8 cellular contexts compared by ENCODE assay signal in the genomic region with DNA sequence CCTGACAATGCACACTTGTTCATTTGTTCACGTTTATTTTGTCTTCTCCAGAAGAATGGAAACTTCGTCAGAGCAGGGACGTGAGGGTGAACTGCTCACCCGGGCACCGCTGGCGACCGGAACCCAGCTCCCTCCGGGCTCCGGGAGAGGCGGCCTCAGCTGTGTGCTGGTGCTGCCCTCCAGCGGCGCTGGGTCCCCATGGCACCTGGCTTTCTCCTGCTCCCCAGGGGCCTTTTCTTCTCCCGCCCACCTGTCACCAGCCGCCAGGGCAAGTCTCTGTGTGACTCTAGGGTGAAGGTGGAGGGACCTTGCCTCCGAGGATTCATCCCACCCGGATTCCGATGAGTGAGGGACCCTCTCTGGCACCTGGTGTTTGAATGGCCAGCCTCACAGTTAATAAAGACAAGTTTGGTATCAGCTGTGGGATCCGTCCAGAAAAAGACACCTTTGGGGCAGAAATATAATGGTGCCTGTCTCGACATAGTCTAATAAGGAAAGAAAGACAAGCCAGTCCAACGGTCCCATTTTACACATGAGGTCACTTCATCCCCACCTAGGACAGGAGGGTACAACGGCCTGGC. TPM values are rescaled to one million over a fixed set of nuclear protein-coding genes. Genes with fewer than 3 reads are reported as not detected.
DNase-seq lines count a peak whose midpoint lies in the region; ATAC-seq lines count a peak whose summit lies in the region.

No MANE protein-coding gene starts in this region.

- POLR2A ChIA-PET in activated CD8-positive, alpha-beta T cell treated with anti-CD3 and anti-CD28 coated beads, Interleukin-2, amount 10 ng/mL, durations not matched to agents 7 days and 5 days (lab: Charles Lee) = interaction anchor here (0.9 to 1.2 kb wide), 2 partner anchors 33 to 441 kb away, joined by 3 to 4 read pairs; partner anchors contain the start of gene SLC35C1

- H3K27me3 Mint-ChIP-seq in activated CD8-positive, alpha-beta T cell treated with anti-CD3 and anti-CD28 coated beads, Interleukin-2, amount 10 ng/mL, durations not matched to agents 7 days and 5 days (ENCODE audit: low read depth) = peaks cover 4% of the 10 kb centered on the region

- CTCF ChIA-PET in activated CD8-positive, alpha-beta T cell treated with anti-CD3 and anti-CD28 coated beads, Interleukin-2, amount 10 ng/mL, durations not matched to agents 7 days and 5 days (lab: Charles Lee) = interaction anchor here (0.6 to 3.4 kb wide), 87 partner anchors 8 to 1667 kb away, joined by 3 to 52 read pairs (median 4); partner anchors contain the start of genes PEX16 and SLC35C1

- no peaks in the 10 kb centered on the region for H3K79me1 ChIP-seq in mesendoderm (ENCODE audit: low read length)

- H3K4me2 ChIP-seq in BLaER1 treated with 17β-estradiol and CSF1 and Interleukin-3, amounts not matched to agents 10 nM and 100 nM = peak overlapping the region; percentile 87 to 99 (median 95)
- peak overlapping the region; percentile 95 for H3K4me2 ChIP-seq in mesendoderm (ENCODE audit: low read length)

- no peak overlapping the region for H2BK120ac ChIP-seq in mesendoderm (ENCODE audit: low read depth, low read length)

- DNase-seq in NCI-H774 (lab: John Stamatoyannopoulos, UW) (peak; percentile 78), mesendoderm (peak; percentile 86)
- DNase-seq in activated CD8-positive, alpha-beta T cell treated with anti-CD3 and anti-CD28 coated beads, Interleukin-2, amount 10 ng/mL, durations not matched to agents 7 days and 5 days = peak; percentile 87
- DNase-seq in effector memory CD4-positive, alpha-beta T cell = peak; percentile 39 to 67 (median 61)
- DNase-seq in stimulated activated CD8-positive, alpha-beta memory T cell treated with anti-CD3 and anti-CD28 coated beads, Interleukin-12 subunit alpha, Interleukin-12 subunit beta, amount 100 ng/mL, for 24 hours (ENCODE audit: extremely low read depth) = peak; percentile 79

- no peaks in the 10 kb centered on the region for H3K9me3 ChIP-seq in BLaER1 treated with 17β-estradiol and CSF1 and Interleukin-3, amounts not matched to agents 10 nM and 100 nM (replicated peaks in 1 of 11)
- no peaks in the 10 kb centered on the region for H3K9me3 ChIP-seq in effector memory CD4-positive, alpha-beta T cell (ENCODE audit: control insufficient read depth, low read length)

- peak overlapping the region; percentile 20 to 72 (median 54); a peak in 18 of 22 replicates for H3K9ac ChIP-seq in BLaER1 treated with 17β-estradiol and CSF1 and Interleukin-3, amounts not matched to agents 10 nM and 100 nM
- H3K9ac ChIP-seq in mesendoderm (ENCODE audit: low read length) = peak overlapping the region; percentile 51

- peak overlapping the region; percentile 71 for H3K56ac ChIP-seq in mesendoderm (ENCODE audit: low read length)

- H3K79me2 ChIP-seq in mesendoderm (ENCODE audit: control insufficient read depth, insufficient read depth, low read length) = no peaks in the 10 kb centered on the region

- ATAC-seq in GM19328 (IDR thresholded peaks at IDR 0.05; ENCODE audit: unreplicated experiment) = peak; percentile 82
- ATAC-seq in HG03520 (IDR thresholded peaks at IDR 0.05; ENCODE audit: unreplicated experiment) = peak; percentile 79
- ATAC-seq in activated CD8-positive, alpha-beta T cell treated with anti-CD3 and anti-CD28 coated beads, Interleukin-2, amount 10 ng/mL, durations not matched to agents 7 days and 5 days = peak; percentile 94

- H3K18ac ChIP-seq in mesendoderm (ENCODE audit: low read length) = no peak overlapping the region

- H3K4me1 ChIP-seq in BLaER1 treated with 17β-estradiol and CSF1 and Interleukin-3, amounts not matched to agents 10 nM and 100 nM = peaks cover 0 to 7% (median 5%) of the 10 kb centered on the region in 10 experiments; a peak in 11 of 20 replicates
- peaks cover 11% of the 10 kb centered on the region for H3K4me1 ChIP-seq in effector memory CD4-positive, alpha-beta T cell (ENCODE audit: control insufficient read depth, insufficient read depth, low read length, poor library complexity, severe bottlenecking)
- H3K4me1 ChIP-seq in mesendoderm (ENCODE audit: control insufficient read depth, low read depth, low read length) = peaks cover 4% of the 10 kb centered on the region

- H2AK5ac ChIP-seq in mesendoderm (ENCODE audit: low read length) = no peak overlapping the region

- H3K4me3 ChIP-seq in BLaER1 treated with 17β-estradiol and CSF1 and Interleukin-3, amounts not matched to agents 10 nM and 100 nM = peak overlapping the region; percentile 54 to 73 (median 62)
- H3K4me3 ChIP-seq in effector memory CD4-positive, alpha-beta T cell (ENCODE audit: insufficient read depth, low read depth, low read length, poor library complexity, severe bottlenecking) = peak overlapping the region; percentile 65
- peak overlapping the region; percentile 31 for H3K4me3 ChIP-seq in mesendoderm (ENCODE audit: low read length)

- H2BK15ac ChIP-seq in mesendoderm (replicated peaks; ENCODE audit: low read depth) = no peak overlapping the region

- no peaks in the 10 kb centered on the region for H3K36me3 Mint-ChIP-seq in activated CD8-positive, alpha-beta T cell treated with anti-CD3 and anti-CD28 coated beads, Interleukin-2, amount 10 ng/mL, durations not matched to agents 7 days and 5 days (ENCODE audit: low read depth)

- WGBS in mesendoderm (ENCODE audit: extremely low coverage, insufficient coverage, low lambda C conversion rate) = no CpG with 5 or more reads among the region's 21 CpGs

- no peaks in the 10 kb centered on the region for H3K36me3 ChIP-seq in BLaER1 treated with 17β-estradiol and CSF1 and Interleukin-3, amounts not matched to agents 10 nM and 100 nM
- no peaks in the 10 kb centered on the region for H3K36me3 ChIP-seq in effector memory CD4-positive, alpha-beta T cell (ENCODE audit: control insufficient read depth, insufficient read depth, low read length)
- H3K36me3 ChIP-seq in mesendoderm (ENCODE audit: control insufficient read depth, insufficient read depth, low read length) = no peaks in the 10 kb centered on the region

- H3K9me3 Mint-ChIP-seq in activated CD8-positive, alpha-beta T cell treated with anti-CD3 and anti-CD28 coated beads, Interleukin-2, amount 10 ng/mL, durations not matched to agents 7 days and 5 days (ENCODE audit: insufficient read depth) = no peaks in the 10 kb centered on the region

- no peak overlapping the region for H3K23ac ChIP-seq in mesendoderm (ENCODE audit: low read length)

- peak overlapping the region; percentile 63 for H3K27ac Mint-ChIP-seq in activated CD8-positive, alpha-beta T cell treated with anti-CD3 and anti-CD28 coated beads, Interleukin-2, amount 10 ng/mL, durations not matched to agents 7 days and 5 days

- H3K4me1 Mint-ChIP-seq in activated CD8-positive, alpha-beta T cell treated with anti-CD3 and anti-CD28 coated beads, Interleukin-2, amount 10 ng/mL, durations not matched to agents 7 days and 5 days (ENCODE audit: low read depth) = peaks cover 14% of the 10 kb centered on the region

- H3K27me3 ChIP-seq in BLaER1 treated with 17β-estradiol and CSF1 and Interleukin-3, amounts not matched to agents 10 nM and 100 nM = no peaks in the 10 kb centered on the region
- H3K27me3 ChIP-seq in effector memory CD4-positive, alpha-beta T cell (replicated peaks; ENCODE audit: control insufficient read depth, insufficient read depth, low read length, poor library complexity, severe bottlenecking) = no peaks in the 10 kb centered on the region
- H3K27me3 ChIP-seq in mesendoderm (ENCODE audit: insufficient read depth, low read length, poor library complexity) = no peaks in the 10 kb centered on the region

- H3K4ac ChIP-seq in mesendoderm (ENCODE audit: low read depth, low read length) = no peak overlapping the region

- no peak overlapping the region for H2BK5ac ChIP-seq in mesendoderm (ENCODE audit: low read length)

- no peak overlapping the region for H4K8ac ChIP-seq in mesendoderm (ENCODE audit: low read depth, low read length)

- H4K20me1 ChIP-seq in BLaER1 treated with 17β-estradiol and CSF1 and Interleukin-3, amounts not matched to agents 10 nM and 100 nM = peaks cover 0 to 6% (median 0%) of the 10 kb centered on the region in 11 experiments; a peak in 1 of 22 replicates

- H3K27ac ChIP-seq in BLaER1 treated with 17β-estradiol and CSF1 and Interleukin-3, amounts not matched to agents 10 nM and 100 nM = no peak overlapping the region
- peak overlapping the region; percentile 47 for H3K27ac ChIP-seq in effector memory CD4-positive, alpha-beta T cell (ENCODE audit: insufficient read depth, low read length, poor library complexity, severe bottlenecking)
- H3K27ac ChIP-seq in mesendoderm (ENCODE audit: low read depth, low read length) = no peak overlapping the region

- peak overlapping the region; percentile 75 for H3K4me3 Mint-ChIP-seq in activated CD8-positive, alpha-beta T cell treated with anti-CD3 and anti-CD28 coated beads, Interleukin-2, amount 10 ng/mL, durations not matched to agents 7 days and 5 days

- no peak overlapping the region for H4K5ac ChIP-seq in mesendoderm (ENCODE audit: low read length)

RNA-seq across cellular contexts. Expression of gene SLC35C1, which starts 32.9 kb away (rescaled TPM):
- 10 to 100 TPM; 21.8 to 23.5 TPM for total RNA-seq in activated CD8-positive, alpha-beta T cell treated with anti-CD3 and anti-CD28 coated beads, Interleukin-2, amount 10 ng/mL, durations not matched to agents 7 days and 5 days
- polyA plus RNA-seq in mesendoderm (2013, experiment 1 of 2) = 7.2 TPM
- polyA plus RNA-seq in mesendoderm (2013, experiment 2 of 2) = 7.3 TPM
